ENCODE assay signal across 15 cellular contexts in genomic region chr17:16513858-16514257, GRCh38.
"Had no signal": no experiment of that assay in that cellular context is flagged by ENCODE, and none has a peak within 500 bp of the region (broad histone marks: within the 10 kb centered on the region; RNA-seq: fewer than 3 reads in every experiment).

No MANE protein-coding gene starts in this region.

- H3K36me3 ChIP-seq: heart left ventricle, ovary, prostate gland, thyroid gland had no signal

- DNase-seq: activated CD4-positive, alpha-beta memory T cell treated with anti-CD3 and anti-CD28 coated beads for 36 hours; activated CD4-positive, alpha-beta T cell treated with anti-CD3 and anti-CD28 coated beads for 48 hours; activated naive CD4-positive, alpha-beta T cell treated with anti-CD3 and anti-CD28 coated beads for 36 hours; activated naive CD8-positive, alpha-beta T cell treated with anti-CD3 and anti-CD28 coated beads, Interleukin-2, amount 10 ng/mL, durations not matched to agents 7 days and 5 days; activated T-cell treated with anti-CD3 and anti-CD28 coated beads, Interleukin-2, amount 50 U/mL, for 48 hours; amygdala; cerebellar nuclear complex; heart left ventricle; ovary; stimulated activated CD4-positive, alpha-beta T cell treated with anti-CD3 and anti-CD28 coated beads, Interleukin-4, amount 100 ng/mL, for 24 hours; stimulated activated naive CD8-positive, alpha-beta T cell treated with anti-CD3 and anti-CD28 coated beads, Interleukin-15, Interleukin-2, amounts not matched to agents 100 U/mL and 50 U/mL, for 24 hours; thyroid gland had no signal

- H3K4me1 ChIP-seq: prostate gland had no signal

- H3K27me3 ChIP-seq: heart left ventricle, ovary, thyroid gland had no signal

- ATAC-seq: heart left ventricle; natural killer cell treated with Interleukin-12 subunit alpha and Interleukin-12 subunit beta and Interleukin-15 and Interleukin-18, amount 100 ng/mL, for 72 hours; stimulated activated naive CD8-positive, alpha-beta T cell treated with anti-CD3 and anti-CD28 coated beads, Interleukin-15, Interleukin-2, amounts not matched to agents 100 U/mL and 50 U/mL, for 24 hours had no signal

- H3K9me3 ChIP-seq: heart left ventricle, ovary, prostate gland, thyroid gland had no signal

- H3K27ac ChIP-seq: epithelial cell of prostate, heart left ventricle, ovary, prostate gland, thyroid gland had no signal

- H3K4me3 ChIP-seq: heart left ventricle, ovary, prostate gland, thyroid gland had no signal
